In genomic region chr18:38539871-38540270, GRCh38 we compare ENCODE assay signal across 31 cellular contexts.
"Had no signal": no experiment of that assay in that cellular context is flagged by ENCODE, and none has a peak within 500 bp of the region (broad histone marks: within the 10 kb centered on the region; RNA-seq: fewer than 3 reads in every experiment).

No MANE protein-coding gene starts in this region.

- H3K4me1 ChIP-seq: colonic mucosa had no signal

- H3K9me3 ChIP-seq: colonic mucosa had no signal

- H3K27me3 ChIP-seq: cardiac muscle cell, colonic mucosa had no signal

- H3K27ac ChIP-seq: cardiac muscle cell, colonic mucosa, KMS-11, PC-9, VCaP had no signal

- H3K4me2 ChIP-seq: KMS-11, PC-9 had no signal

- DNase-seq: activated B cell treated with CpG ODN at 0.5 μM for 24 hours; activated CD4-positive, alpha-beta memory T cell treated with anti-CD3 and anti-CD28 coated beads for 36 hours; activated CD4-positive, alpha-beta T cell treated with anti-CD3 and anti-CD28 coated beads for 4 hours; activated CD4-positive, alpha-beta T cell treated with anti-CD3 and anti-CD28 coated beads, Interleukin-2, amount 50 U/mL, for 1 hour; activated CD4-positive, CD25-positive, alpha-beta regulatory T cell treated with anti-CD3 and anti-CD28 coated beads, Interleukin-2, amount 50 U/mL, for 72 hours; activated CD8-positive, alpha-beta memory T cell treated with anti-CD3 and anti-CD28 coated beads, Interleukin-2, amount 50 U/mL, for 4 hours; activated gamma-delta T cell treated with Interleukin-2 at 50 U/mL for 16 hours; activated naive CD4-positive, alpha-beta T cell treated with anti-CD3 and anti-CD28 coated beads, Interleukin-2, amount 10 ng/mL, durations not matched to agents 7 days and 5 days; activated naive CD8-positive, alpha-beta T cell treated with anti-CD3 and anti-CD28 coated beads, Interleukin-2, amount 50 U/mL, for 24 hours; activated T-cell treated with anti-CD3 and anti-CD28 coated beads for 4 hours; activated T-cell treated with anti-CD3 and anti-CD28 coated beads, Interleukin-2, amount 50 U/mL, for 4 hours; anterior cingulate cortex; colonic mucosa; MM.1S; MV-4-11; NCI-H1436 treated with DMSO at 0.1 percent for 48 hours; NCI-H1694 treated with DMSO at 0.1 percent for 48 hours; NCI-H2029; NCI-H2107; NCI-H2171 treated with DMSO at 0.1 percent for 48 hours; NCI-H2227 treated with DMSO at 0.1 percent for 48 hours; NCI-H774; PC-9; Right ventricle myocardium superior; SW 1271; T-helper 1 cell; T-helper 2 cell; T-helper 9 cell had no signal

- H3K9ac ChIP-seq: KMS-11 had no signal

- H3K36me3 ChIP-seq: cardiac muscle cell, colonic mucosa had no signal

- H3K4me3 ChIP-seq: cardiac muscle cell, colonic mucosa, PC-9 had no signal
